ENCODE assay signal across 22 cellular contexts in genomic region chr4:100574607-100575006, GRCh38. TPM values are rescaled to one million over a fixed set of nuclear protein-coding genes. Genes with fewer than 3 reads are reported as not detected.
DNase-seq lines count a peak whose midpoint lies in the region; ATAC-seq lines count a peak whose summit lies in the region.
"Had no signal": no experiment of that assay in that cellular context is flagged by ENCODE, and none has a peak within 500 bp of the region (broad histone marks: within the 10 kb centered on the region; RNA-seq: fewer than 3 reads in every experiment).

No MANE protein-coding gene starts in this region.

- DNase-seq in DMS 273 (lab: John Stamatoyannopoulos, UW; ENCODE audit: unreplicated experiment) (peak; percentile 5), DMS 273 treated with DMSO at 0.1 percent for 48 hours (lab: John Stamatoyannopoulos, UW) (no peak), cerebellum (ENCODE audit: low spot score) (peak; percentile 64), mesendoderm (no peak), superior temporal gyrus (ENCODE audit: extremely low spot score) (peak; percentile 57), NCI-H69 (lab: John Stamatoyannopoulos, UW) (no peak), SIG-M5 (lab: John Stamatoyannopoulos, UW) (no peak)
- DNase-seq: BE2C; Caco-2; CD4-positive, alpha-beta memory T cell; DMS53; DMS79 treated with DMSO at 0.1 percent for 48 hours; H9 had no signal

- H3K23ac ChIP-seq in mesendoderm (ENCODE audit: low read length) = no peak overlapping the region

- H3K36me3 ChIP-seq in mesendoderm (ENCODE audit: control insufficient read depth, insufficient read depth, low read length) = no peaks in the 10 kb centered on the region
- H3K36me3 ChIP-seq: BE2C; BLaER1 treated with 17β-estradiol and CSF1 and Interleukin-3, amounts not matched to agents 10 nM and 100 nM had no signal

- no peak overlapping the region for H2AK5ac ChIP-seq in mesendoderm (ENCODE audit: low read length)

- H4K8ac ChIP-seq in mesendoderm (ENCODE audit: low read depth, low read length) = peak overlapping the region; percentile 76

- no peak overlapping the region for H3K27ac ChIP-seq in mesendoderm (ENCODE audit: low read depth, low read length)
- H3K27ac ChIP-seq: 22Rv1; BLaER1 treated with 17β-estradiol and CSF1 and Interleukin-3, amounts not matched to agents 10 nM and 100 nM had no signal

- no peak overlapping the region for H3K18ac ChIP-seq in mesendoderm (ENCODE audit: low read length)

- no peaks in the 10 kb centered on the region for H3K4me1 ChIP-seq in mesendoderm (ENCODE audit: control insufficient read depth, low read depth, low read length)
- H3K4me1 ChIP-seq: BE2C; BLaER1 treated with 17β-estradiol and CSF1 and Interleukin-3, amounts not matched to agents 10 nM and 100 nM; Caco-2 had no signal

- no peak overlapping the region for H2BK15ac ChIP-seq in mesendoderm (replicated peaks; ENCODE audit: low read depth)

- ATAC-seq in HG03342 (IDR thresholded peaks at IDR 0.05; ENCODE audit: unreplicated experiment) = no peak
- ATAC-seq: GM23338, HCT116 had no signal

- no peak overlapping the region for H3K56ac ChIP-seq in mesendoderm (ENCODE audit: low read length)

- no peaks in the 10 kb centered on the region for H3K79me2 ChIP-seq in mesendoderm (ENCODE audit: control insufficient read depth, insufficient read depth, low read length)

- no CpG with 5 or more reads among the region's 2 CpGs for WGBS in mesendoderm (ENCODE audit: extremely low coverage, insufficient coverage, low lambda C conversion rate)

- H3K4me3 ChIP-seq in mesendoderm (ENCODE audit: low read length) = no peak overlapping the region
- H3K4me3 ChIP-seq: BLaER1 treated with 17β-estradiol and CSF1 and Interleukin-3, amounts not matched to agents 10 nM and 100 nM; GM23338 had no signal

- H3K79me1 ChIP-seq in mesendoderm (ENCODE audit: low read length) = no peaks in the 10 kb centered on the region

- H4K5ac ChIP-seq in mesendoderm (ENCODE audit: low read length) = no peak overlapping the region

- H3K4me2 ChIP-seq in mesendoderm (ENCODE audit: low read length) = no peak overlapping the region
- H3K4me2 ChIP-seq: BLaER1 treated with 17β-estradiol and CSF1 and Interleukin-3, amounts not matched to agents 10 nM and 100 nM; GM23338 had no signal

- no peak overlapping the region for H3K4ac ChIP-seq in mesendoderm (ENCODE audit: low read depth, low read length)

- H2BK5ac ChIP-seq in mesendoderm (ENCODE audit: low read length) = no peak overlapping the region

- H2BK120ac ChIP-seq in mesendoderm (ENCODE audit: low read depth, low read length) = no peak overlapping the region

- no peaks in the 10 kb centered on the region for H3K27me3 ChIP-seq in mesendoderm (ENCODE audit: insufficient read depth, low read length, poor library complexity)
- H3K27me3 ChIP-seq: BE2C; BLaER1 treated with 17β-estradiol and CSF1 and Interleukin-3, amounts not matched to agents 10 nM and 100 nM had no signal

- no peak overlapping the region for H3K9ac ChIP-seq in mesendoderm (ENCODE audit: low read length)
- H3K9ac ChIP-seq: BLaER1 treated with 17β-estradiol and CSF1 and Interleukin-3, amounts not matched to agents 10 nM and 100 nM had no signal

RNA-seq across cellular contexts. Expression of gene EMCN, which starts 56.8 kb away (rescaled TPM):
- total RNA-seq in cerebellum = 5.2 TPM
- polyA plus RNA-seq in mesendoderm (2013, experiment 1 of 2) = 0.11 TPM
- polyA plus RNA-seq in mesendoderm (2013, experiment 2 of 2) = 0.08 TPM
- total RNA-seq: Caco-2; CD4-positive, alpha-beta memory T cell; Daoy; GM23338; H4; H9 had no signal
- polyA plus RNA-seq: AG04450; CD14-positive monocyte; CD4-positive, alpha-beta memory T cell; GM23338 had no signal

Comparison
In these comparisons a context has a peak if more than half of its experiments do, and no peak if none do; other contexts are left out.
1. DNase-seq: peak in DMS 273 (single experiment), cerebellum (single experiment) and superior temporal gyrus (single experiment); none in DMS 273 treated with DMSO at 0.1 percent for 48 hours (single experiment), mesendoderm (single experiment), NCI-H69 (single experiment) and SIG-M5 (single experiment).